ENCODE assay signal across 1 cellular context in the genomic region with DNA sequence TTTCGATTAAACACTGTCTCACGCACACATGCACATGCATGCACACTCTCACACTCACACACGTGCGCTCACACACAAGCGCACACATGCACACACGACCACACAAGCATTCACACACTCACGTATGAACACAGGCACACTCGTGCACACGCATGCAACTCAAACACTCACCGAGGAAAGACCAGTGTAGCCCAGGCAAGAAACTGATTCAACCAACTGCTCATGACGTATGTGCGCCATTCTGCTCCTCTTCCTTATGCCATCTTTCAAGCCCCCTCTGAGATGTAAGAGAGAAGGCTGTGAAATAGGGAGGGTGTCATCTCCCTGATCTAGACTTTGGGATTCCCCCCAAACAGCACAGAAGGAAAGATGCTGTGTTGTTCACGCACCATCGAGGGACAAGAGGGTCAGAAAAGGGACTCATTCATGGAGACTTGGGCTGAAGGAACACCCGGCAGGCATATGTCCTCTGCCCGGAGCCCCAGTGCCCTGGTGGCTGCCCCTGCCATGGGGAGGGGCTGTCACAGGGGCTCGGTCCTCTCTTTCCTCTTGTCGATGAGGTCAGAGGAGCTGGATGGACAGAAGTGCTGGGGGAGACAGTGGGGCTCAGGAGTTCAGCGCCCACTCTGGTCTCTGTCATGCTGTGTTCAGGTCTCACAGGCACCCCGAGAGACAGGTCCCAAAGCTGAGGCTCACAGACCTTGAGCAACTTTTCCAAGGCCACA.
A peak's percentile ranks its signal among the peaks of the same experiment; 100 is the strongest.
TF ChIP-seq lines count a peak whose summit lies in the region.

No MANE protein-coding gene starts in this region.

TF ChIP-seq in HepG2, 621 proteins besides CTCF, POLR2A, EP300 and RAD21:
- TF ChIP-seq NR3C1 (CRISPR knock-in tag; IDR thresholded peaks at IDR 0.05) (no peak), FOXA1 (IDR thresholded peaks at IDR 0.05) (no peak), FOXA1 (CRISPR knock-in tag; IDR thresholded peaks at IDR 0.05) (no peak)
- TF ChIP-seq, protein P1, sequence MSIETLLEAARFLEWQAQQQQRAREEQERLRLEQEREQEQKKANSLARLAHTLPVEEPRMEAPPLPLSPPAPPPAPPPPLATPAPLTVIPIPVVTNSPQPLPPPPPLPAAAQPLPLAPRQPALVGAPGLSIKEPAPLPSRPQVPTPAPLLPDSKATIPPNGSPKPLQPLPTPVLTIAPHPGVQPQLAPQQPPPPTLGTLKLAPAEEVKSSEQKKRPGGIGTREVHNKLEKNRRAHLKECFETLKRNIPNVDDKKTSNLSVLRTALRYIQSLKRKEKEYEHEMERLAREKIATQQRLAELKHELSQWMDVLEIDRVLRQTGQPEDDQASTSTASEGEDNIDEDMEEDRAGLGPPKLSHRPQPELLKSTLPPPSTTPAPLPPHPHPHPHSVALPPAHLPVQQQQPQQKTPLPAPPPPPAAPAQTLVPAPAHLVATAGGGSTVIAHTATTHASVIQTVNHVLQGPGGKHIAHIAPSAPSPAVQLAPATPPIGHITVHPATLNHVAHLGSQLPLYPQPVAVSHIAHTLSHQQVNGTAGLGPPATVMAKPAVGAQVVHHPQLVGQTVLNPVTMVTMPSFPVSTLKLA (IDR thresholded peaks at IDR 0.05): peak; percentile 52
